ENCODE assay signal across 8 cellular contexts in genomic region chr10:103685880-103686669, GRCh38.
DNase-seq lines count a peak whose midpoint lies in the region; ATAC-seq and TF ChIP-seq lines count a peak whose summit lies in the region.

No MANE protein-coding gene starts in this region.

- TF ChIP-seq POLR2A in esophagus squamous epithelium (IDR thresholded peaks at IDR 0.05), result no peak

- H3K4me1 Mint-ChIP-seq in nephron, result peaks cover 44% of the 10 kb centered on the region

- H3K4me2 ChIP-seq in OCI-LY7 (ENCODE audit: low read length), result no peak overlapping the region

- H3K4me1 ChIP-seq in OCI-LY7 (ENCODE audit: insufficient read depth, low read length, poor library complexity, severe bottlenecking), result peaks cover 4% of the 10 kb centered on the region
- peaks cover 0 to 51% (median 20%) of the 10 kb centered on the region in 3 donors for H3K4me1 ChIP-seq in esophagus squamous epithelium

- peaks cover 4% of the 10 kb centered on the region for H3K27me3 Mint-ChIP-seq in nephron (ENCODE audit: low read depth)

- H3K4me3 ChIP-seq in OCI-LY7 (ENCODE audit: low read depth, low read length, poor library complexity, severe bottlenecking) (no peak overlapping the region), esophagus squamous epithelium (no peak overlapping the region)

- H3K9me3 Mint-ChIP-seq in nephron, result no peaks in the 10 kb centered on the region

- intact Hi-C loops in OCI-LY7 (cut with micrococcal nuclease; ENCODE audit: unreplicated experiment), result loop anchor here (1.0 kb wide), 1 partner anchor 87 kb away; no protein-coding TSS in a partner anchor
- intact Hi-C loops in esophagus squamous epithelium (cut with DNase I), result no loop called here

- no TSS peak for BruUV-seq in OCI-LY7 (replicated peaks; lab: Mats Ljungman, UMichigan)

- H4K20me1 ChIP-seq in OCI-LY7 (ENCODE audit: insufficient read depth, low read length), result no peaks in the 10 kb centered on the region

- H3K4me3 Mint-ChIP-seq in nephron, result no peak overlapping the region

- POLR2A ChIA-PET in OCI-LY7 (lab: Charles Lee), result interaction anchor here (0.6 to 1.7 kb wide), 3 partner anchors 9 to 1510 kb away, joined by 4 to 7 read pairs (median 4); no protein-coding TSS in a partner anchor

- H3K27ac ChIP-seq in OCI-LY7 (ENCODE audit: low read depth, low read length, poor library complexity, severe bottlenecking) (no peak overlapping the region), esophagus squamous epithelium (peak overlapping the region in 3 of 4 donors; percentile 43 to 79 (median 65))

- H3K9me3 ChIP-seq in OCI-LY7 (ENCODE audit: low read length) (no peaks in the 10 kb centered on the region), esophagus squamous epithelium (no peaks in the 10 kb centered on the region)

- H3K9me2 ChIP-seq in OCI-LY7 (ENCODE audit: insufficient read depth, low read length), result no peaks in the 10 kb centered on the region

- no peaks in the 10 kb centered on the region for H3K27me3 ChIP-seq in esophagus squamous epithelium

- H3K36me3 Mint-ChIP-seq in nephron (ENCODE audit: low read depth), result no peaks in the 10 kb centered on the region

- peak; percentile 79 for ATAC-seq in GM18511 (IDR thresholded peaks at IDR 0.05; ENCODE audit: unreplicated experiment)
- peak; percentile 52 for ATAC-seq in HG03378 (IDR thresholded peaks at IDR 0.05; ENCODE audit: unreplicated experiment)

- DNase-seq in AG08395 (ENCODE audit: low spot score), result peak; percentile 93
- DNase-seq in OCI-LY7 (ENCODE audit: low spot score), result peak; percentile 73
- peak; percentile 64 for DNase-seq in activated T-cell treated with anti-CD3 and anti-CD28 coated beads for 48 hours (ENCODE audit: low read depth)
- DNase-seq in esophagus squamous epithelium (lab: John Stamatoyannopoulos, UW), result no peak
- DNase-seq in stimulated activated naive CD4-positive, alpha-beta T cell treated with Interleukin-2 at 50 U/mL for 16 hours (lab: John Stamatoyannopoulos, UW), result peak; percentile 71

- TF ChIP-seq CTCF in OCI-LY7 (conservative IDR thresholded peaks at IDR 0.05; ENCODE audit: low read length), result peak; percentile 97
- TF ChIP-seq CTCF in esophagus squamous epithelium (IDR thresholded peaks at IDR 0.05), result peak; percentile 89 to 98 (median 93)
- peak; percentile 92 to 96 (median 95) for TF ChIP-seq CTCF in nephron (IDR thresholded peaks at IDR 0.05; ENCODE audit: unreplicated experiment in 3 of 3)

- H2AFZ ChIP-seq in OCI-LY7 (ENCODE audit: low read length), result no peak overlapping the region

- no peaks in the 10 kb centered on the region for H3K79me2 ChIP-seq in OCI-LY7 (ENCODE audit: insufficient read depth, low read depth, low read length)

- 20 to 33% methylated on average over 4 to 6 of the region's 8 CpGs for WGBS in esophagus squamous epithelium, 2 donors

- CTCF ChIA-PET in OCI-LY7 (lab: Charles Lee; ENCODE audit: unreplicated experiment), result interaction anchor here (0.6 to 1.1 kb wide), 5 partner anchors 16 to 98 kb away, joined by 3 to 4 read pairs (median 3); no protein-coding TSS in a partner anchor

- peak overlapping the region; percentile 33 to 69 (median 54) for H3K27ac Mint-ChIP-seq in nephron

- H3K36me3 ChIP-seq in OCI-LY7 (ENCODE audit: insufficient read depth, low read length), result no peaks in the 10 kb centered on the region
- peaks cover 0 to 41% (median 0%) of the 10 kb centered on the region in 3 donors for H3K36me3 ChIP-seq in esophagus squamous epithelium
